9 cellular contexts compared by ENCODE assay signal in genomic region chr6:44133003-44133931, GRCh38.
DNase-seq lines count a peak whose midpoint lies in the region; ATAC-seq and TF ChIP-seq lines count a peak whose summit lies in the region.
"Had no signal": no experiment of that assay in that cellular context is flagged by ENCODE, and none has a peak within 500 bp of the region (broad histone marks: within the 10 kb centered on the region; RNA-seq: fewer than 3 reads in every experiment).

No MANE protein-coding gene starts in this region.

- H3K27ac Mint-ChIP-seq in stimulated activated naive B cell treated with anti-CD40 and anti-IgM and Interleukin-4, amounts not matched to agents 10 μg/mL and 1 μg/mL and 100 μg/mL, for 72 hours: no peak overlapping the region

- H3K27ac ChIP-seq in brain microvascular endothelial cell: no peak overlapping the region
- H3K27ac ChIP-seq in iPS-20b (ENCODE audit: low read length): no peak overlapping the region
- H3K27ac ChIP-seq: epithelial cell of prostate had no signal

- 0 out of 2 replicates have a peak overlapping the region, but pooled peaks have one; percentile 29 for H3K9ac ChIP-seq in iPS-20b (ENCODE audit: low read depth, low read length)

- no peaks in the 10 kb centered on the region for H3K9me3 Mint-ChIP-seq in stimulated activated naive B cell treated with anti-CD40 and anti-IgM and Interleukin-4, amounts not matched to agents 10 μg/mL and 1 μg/mL and 100 μg/mL, for 72 hours

- H3K27me3 Mint-ChIP-seq in stimulated activated naive B cell treated with anti-CD40 and anti-IgM and Interleukin-4, amounts not matched to agents 10 μg/mL and 1 μg/mL and 100 μg/mL, for 72 hours: no peaks in the 10 kb centered on the region

- peaks cover 24 to 34% of the 10 kb centered on the region in 2 donors for H3K36me3 Mint-ChIP-seq in stimulated activated naive B cell treated with anti-CD40 and anti-IgM and Interleukin-4, amounts not matched to agents 10 μg/mL and 1 μg/mL and 100 μg/mL, for 72 hours

- no peak for TF ChIP-seq CTCF in brain microvascular endothelial cell (IDR thresholded peaks at IDR 0.05; ENCODE audit: low read depth, low read length, missing control alignments)

- peak; percentile 72 for DNase-seq in DMS153 (lab: John Stamatoyannopoulos, UW)
- peak; percentile 26 for DNase-seq in NCI-H1694 treated with DMSO at 0.1 percent for 48 hours (lab: John Stamatoyannopoulos, UW)
- no peak for DNase-seq in brain microvascular endothelial cell
- DNase-seq in stimulated activated naive B cell treated with anti-CD40 and anti-IgM and Interleukin-4, amounts not matched to agents 10 μg/mL and 1 μg/mL and 100 μg/mL, for 72 hours: no peak
- no peak for DNase-seq in NOMO-1 treated with DMSO at 0.1 percent for 48 hours (lab: John Stamatoyannopoulos, UW; ENCODE audit: unreplicated experiment)

- H3K4me1 Mint-ChIP-seq in stimulated activated naive B cell treated with anti-CD40 and anti-IgM and Interleukin-4, amounts not matched to agents 10 μg/mL and 1 μg/mL and 100 μg/mL, for 72 hours: peaks cover 12 to 34% of the 10 kb centered on the region in 2 donors

- no peak overlapping the region for H3K4me3 Mint-ChIP-seq in stimulated activated naive B cell treated with anti-CD40 and anti-IgM and Interleukin-4, amounts not matched to agents 10 μg/mL and 1 μg/mL and 100 μg/mL, for 72 hours

- peak; percentile 48 for ATAC-seq in stimulated activated naive B cell treated with anti-CD40 and anti-IgM and Interleukin-4, amounts not matched to agents 10 μg/mL and 1 μg/mL and 100 μg/mL, for 72 hours (replicated peaks)
- ATAC-seq in HG03469 (IDR thresholded peaks at IDR 0.05; ENCODE audit: unreplicated experiment) (no peak), GM19397 (IDR thresholded peaks at IDR 0.05; ENCODE audit: unreplicated experiment) (no peak)

- H3K4me3 ChIP-seq in brain microvascular endothelial cell (ENCODE audit: low read depth, low read length) (peak overlapping the region; percentile 17), iPS-20b (ENCODE audit: low read length) (no peak overlapping the region)

- H3K36me3 ChIP-seq in brain microvascular endothelial cell (replicated peaks) (peaks cover 17% of the 10 kb centered on the region), iPS-20b (ENCODE audit: insufficient read depth, low read depth, low read length) (peaks cover 12% of the 10 kb centered on the region; the same call in 1 of the 2 replicates)

- in situ Hi-C loops in brain microvascular endothelial cell (cut with HindIII; ENCODE audit: low pct_ligation_motif_present, low sequenced_read_pairs): no loop called here

- no peaks in the 10 kb centered on the region for H3K9me3 ChIP-seq in iPS-20b (ENCODE audit: insufficient read depth, low read depth, low read length)

- H3K27me3 ChIP-seq in brain microvascular endothelial cell (replicated peaks) (no peaks in the 10 kb centered on the region), iPS-20b (ENCODE audit: insufficient read depth, low read length) (0 out of 2 replicates have a peak, but pooled peaks cover 6% of the 10 kb centered on the region)

- H3K4me1 ChIP-seq in iPS-20b (ENCODE audit: insufficient read depth, low read length): peaks cover 4% of the 10 kb centered on the region; the same call in 1 of the 2 replicates

Comparison
In these comparisons a context has a peak if more than half of its experiments do, and no peak if none do; other contexts are left out.
1. DNase-seq: peak in DMS153 (single experiment) and NCI-H1694 treated with DMSO at 0.1 percent for 48 hours (single experiment); none in brain microvascular endothelial cell (single experiment), stimulated activated naive B cell treated with anti-CD40 and anti-IgM and Interleukin-4, amounts not matched to agents 10 μg/mL and 1 μg/mL and 100 μg/mL, for 72 hours (single experiment) and NOMO-1 treated with DMSO at 0.1 percent for 48 hours (single experiment).
2. ATAC-seq: peak in stimulated activated naive B cell treated with anti-CD40 and anti-IgM and Interleukin-4, amounts not matched to agents 10 μg/mL and 1 μg/mL and 100 μg/mL, for 72 hours (2 of 2); none in HG03469 (single experiment) and GM19397 (single experiment).